ENCODE assay signal across 1 cellular context in genomic region chr16:85168732-85169256, GRCh38.
TF ChIP-seq lines count a peak whose summit lies in the region.

No MANE protein-coding gene starts in this region.

TF ChIP-seq in SK-N-SH, 30 proteins besides CTCF, POLR2A, EP300 and RAD21 (continued from another document):
- TF ChIP-seq RCOR1 (IDR thresholded peaks at IDR 0.05; ENCODE audit: low read length) (no peak), USF2 (IDR thresholded peaks at IDR 0.05; ENCODE audit: borderline replicate concordance, low read depth, low read length) (no peak), TEAD4 (IDR thresholded peaks at IDR 0.05; ENCODE audit: borderline replicate concordance, insufficient read depth) (no peak), IRF3 (IDR thresholded peaks at IDR 0.05; ENCODE audit: low read depth, low read length) (no peak), MEF2A (IDR thresholded peaks at IDR 0.05; ENCODE audit: borderline replicate concordance, low read depth) (no peak), ZBTB33 (IDR thresholded peaks at IDR 0.05; ENCODE audit: borderline replicate concordance, low read depth) (no peak), SIN3A (IDR thresholded peaks at IDR 0.05; ENCODE audit: borderline replicate concordance, low read depth, low read length) (no peak)
